25 cellular contexts compared by ENCODE assay signal in genomic region chr20:38963745-38964144, GRCh38. TPM values are rescaled to one million over a fixed set of nuclear protein-coding genes. Genes with fewer than 3 reads are reported as not detected.
A peak's percentile ranks its signal among the peaks of the same experiment; 100 is the strongest.
DNase-seq lines count a peak whose midpoint lies in the region; ATAC-seq, FAIRE-seq and TF ChIP-seq lines count a peak whose summit lies in the region.
"Had no signal": no experiment of that assay in that cellular context is flagged by ENCODE, and none has a peak within 500 bp of the region (broad histone marks: within the 10 kb centered on the region; RNA-seq: fewer than 3 reads in every experiment).

No MANE protein-coding gene starts in this region.

- POLR2A ChIA-PET in HepG2 (lab: Yijun Ruan, JAX) (interaction anchor here (1.4 to 1.9 kb wide), 2 partner anchors 8 to 38 kb away, joined by 4 to 6 read pairs; partner anchors contain the start of gene FAM83D), PC-3 (lab: Charles Lee; ENCODE audit: unreplicated experiment) (no interaction called here)

- no peaks in the 10 kb centered on the region; a peak in 1 of 5 replicates for H3K27me3 ChIP-seq in HepG2 (ENCODE audit: control insufficient read depth in 1 of 2, insufficient read depth in 2 of 2, low read length in 2 of 2)
- no peaks in the 10 kb centered on the region for H3K27me3 ChIP-seq in right lobe of liver
- no peaks in the 10 kb centered on the region for H3K27me3 ChIP-seq in PC-3 (ENCODE audit: low read length)
- no peaks in the 10 kb centered on the region for H3K27me3 ChIP-seq in endocrine pancreas (ENCODE audit: control insufficient read depth, insufficient read depth, low read length)
- H3K27me3 ChIP-seq in smooth muscle cell (ENCODE audit: low read depth) = no peaks in the 10 kb centered on the region
- H3K27me3 ChIP-seq in dorsolateral prefrontal cortex = no peaks in the 10 kb centered on the region
- H3K27me3 ChIP-seq: body of pancreas, gastroesophageal sphincter, transverse colon had no signal

- H3K4me3 ChIP-seq in HepG2 (replicated peaks in 1 of 3; ENCODE audit: insufficient read depth in 1 of 3, low read depth in 2 of 3, low read length in 3 of 3) (peak overlapping the region in 1 of 3 experiments; percentile 86; a peak in 2 of 6 replicates), right lobe of liver (no peak overlapping the region), PC-3 (ENCODE audit: low read length) (peak overlapping the region; percentile 91; the same call in 1 of the 2 replicates), endocrine pancreas (ENCODE audit: control insufficient read depth, insufficient read depth, low read length) (peak overlapping the region; percentile 77), smooth muscle cell (no peak overlapping the region), dorsolateral prefrontal cortex (peak overlapping the region in 3 of 59 donors; percentile 91 to 98 (median 98))
- H3K4me3 ChIP-seq: body of pancreas had no signal

- no peaks in the 10 kb centered on the region for H3K9me2 ChIP-seq in PC-3 (replicated peaks; ENCODE audit: low read length)

- DNase-seq in HepG2 (ENCODE audit: low spot score) = no peak
- DNase-seq in right lobe of liver = no peak
- DNase-seq in PC-3 = no peak
- no peak for DNase-seq in smooth muscle cell (lab: John Stamatoyannopoulos, UW; ENCODE audit: unreplicated experiment)
- no peak for DNase-seq in NCI-H187 (lab: John Stamatoyannopoulos, UW)
- DNase-seq in dorsolateral prefrontal cortex = no peak
- DNase-seq: activated CD4-positive, alpha-beta T cell treated with anti-CD3 and anti-CD28 coated beads for 4 hours; activated naive CD8-positive, alpha-beta T cell treated with anti-CD3 and anti-CD28 coated beads, Interleukin-2, amount 10 ng/mL, durations not matched to agents 7 days and 5 days; body of pancreas; DMS 273 treated with DMSO at 0.1 percent for 48 hours; effector CD8-positive, alpha-beta T cell; GDM1; H9; hypothalamus; MV-4-11; NCI-H1694 treated with DMSO at 0.1 percent for 48 hours; stimulated activated CD4-positive, alpha-beta T cell treated with anti-CD3 and anti-CD28 coated beads, Interleukin-4, amount 100 ng/mL, for 4 hours; stimulated activated naive CD8-positive, alpha-beta T cell treated with anti-CD3 and anti-CD28 coated beads, Interleukin-15, Interleukin-2, amounts not matched to agents 100 U/mL and 50 U/mL, for 24 hours; transverse colon had no signal

- H3K9me3 ChIP-seq in HepG2 (ENCODE audit: low read length) = no peaks in the 10 kb centered on the region
- no peaks in the 10 kb centered on the region for H3K9me3 ChIP-seq in right lobe of liver
- H3K9me3 ChIP-seq in PC-3 (ENCODE audit: low read length) = no peaks in the 10 kb centered on the region
- no peaks in the 10 kb centered on the region for H3K9me3 ChIP-seq in endocrine pancreas (ENCODE audit: control insufficient read depth, low read length)
- no peaks in the 10 kb centered on the region for H3K9me3 ChIP-seq in smooth muscle cell (replicated peaks; ENCODE audit: low read depth)
- H3K9me3 ChIP-seq: body of pancreas, gastroesophageal sphincter, transverse colon had no signal

- H3K27ac ChIP-seq in HepG2 (ENCODE audit: extremely low read length, insufficient read depth, low read length) (no peak overlapping the region), right lobe of liver (no peak overlapping the region), PC-3 (ENCODE audit: low read length) (no peak overlapping the region), smooth muscle cell (ENCODE audit: low read depth) (no peak overlapping the region), dorsolateral prefrontal cortex (no peak overlapping the region)
- H3K27ac ChIP-seq: body of pancreas, C4-2B had no signal

- FAIRE-seq in HepG2 (lab: Jason Lieb, UNC) = no peak
- FAIRE-seq: keratinocyte had no signal

- peaks cover 51% of the 10 kb centered on the region for H3K79me2 ChIP-seq in HepG2 (ENCODE audit: insufficient read depth, low read length)
- H3K79me2 ChIP-seq in PC-3 (ENCODE audit: low read length) = peaks cover 55% of the 10 kb centered on the region
- peaks cover 26% of the 10 kb centered on the region for H3K79me2 ChIP-seq in smooth muscle cell (ENCODE audit: low read depth)

- H3K4me2 ChIP-seq in HepG2 (ENCODE audit: low read depth, low read length) (peak overlapping the region; percentile 72), PC-3 (ENCODE audit: low read length) (peak overlapping the region; percentile 88), smooth muscle cell (peak overlapping the region; percentile 97)

- H3K36me3 ChIP-seq in HepG2 (replicated peaks in 1 of 2; ENCODE audit: control insufficient read depth in 1 of 2, insufficient read depth in 2 of 2, low read length in 2 of 2) (peaks cover 1 to 11% of the 10 kb centered on the region in 2 experiments; a peak in 3 of 5 replicates), right lobe of liver (no peaks in the 10 kb centered on the region), PC-3 (ENCODE audit: low read depth, low read length) (no peaks in the 10 kb centered on the region), endocrine pancreas (ENCODE audit: control insufficient read depth, insufficient read depth, low read length) (no peaks in the 10 kb centered on the region), smooth muscle cell (ENCODE audit: low read depth) (no peaks in the 10 kb centered on the region)
- H3K36me3 ChIP-seq: gastroesophageal sphincter, transverse colon had no signal

- H2AFZ ChIP-seq in HepG2 (ENCODE audit: low read length) (no peak overlapping the region), PC-3 (ENCODE audit: low read length) (no peak overlapping the region), smooth muscle cell (ENCODE audit: low read depth) (no peak overlapping the region)

- no peaks in the 10 kb centered on the region for H3F3A ChIP-seq in PC-3 (ENCODE audit: low read length, unreplicated experiment)
- no peaks in the 10 kb centered on the region for H3F3A ChIP-seq in smooth muscle cell (ENCODE audit: low read depth)

- H3K9ac ChIP-seq in HepG2 (ENCODE audit: insufficient read depth, low read depth, low read length) (no peak overlapping the region), PC-3 (ENCODE audit: low read length) (no peak overlapping the region), endocrine pancreas (ENCODE audit: control insufficient read depth, insufficient read depth, low read length) (no peak overlapping the region), smooth muscle cell (ENCODE audit: low read depth) (no peak overlapping the region)

- in situ Hi-C loops in HepG2 (cut with HindIII; ENCODE audit: extremely low pct_ligation_motif_present, low pct_unique_long_range_greater_than_20kb) = no loop called here

- CTCF ChIA-PET in HepG2 (lab: Yijun Ruan, JAX; ENCODE audit: low intra/inter-chr PET ratio, low total read pairs) = no interaction called here
- CTCF ChIA-PET in PC-3 (lab: Charles Lee) = no interaction called here

- no peak for TF ChIP-seq RAD21 in HepG2 (CRISPR knock-in tag; IDR thresholded peaks at IDR 0.05)

- ATAC-seq in HepG2 = no peak
- no peak for ATAC-seq in right lobe of liver
- no peak for ATAC-seq in PC-3
- no peak for ATAC-seq in GM19397 (IDR thresholded peaks at IDR 0.05; ENCODE audit: unreplicated experiment)
- ATAC-seq: body of pancreas; gastroesophageal sphincter; Right ventricle myocardium inferior; stimulated activated naive CD8-positive, alpha-beta T cell treated with anti-CD3 and anti-CD28 coated beads, Interleukin-15, Interleukin-2, amounts not matched to agents 100 U/mL and 50 U/mL, for 24 hours had no signal

- TF ChIP-seq EP300 in HepG2 (IDR thresholded peaks at IDR 0.05; ENCODE audit: low read depth in 2 of 2, low read length in 2 of 2) (no peak), HepG2 (CRISPR knock-in tag; IDR thresholded peaks at IDR 0.05; ENCODE audit: borderline replicate concordance) (no peak)

- H4K20me1 ChIP-seq in HepG2 (ENCODE audit: insufficient read depth, low read length) = no peaks in the 10 kb centered on the region
- H4K20me1 ChIP-seq in PC-3 (ENCODE audit: low read length) = no peaks in the 10 kb centered on the region
- peaks cover 4% of the 10 kb centered on the region for H4K20me1 ChIP-seq in smooth muscle cell (ENCODE audit: low read depth)

- intact Hi-C loops in HepG2 (cut with micrococcal nuclease; ENCODE audit: unreplicated experiment) (loop anchor here (5.0 to 10.0 kb wide), 2 partner anchors 49 to 81 kb away; no protein-coding TSS in a partner anchor), right lobe of liver (cut with DNase I) (no loop called here), PC-3 (cut with micrococcal nuclease) (no loop called here), dorsolateral prefrontal cortex (cut with DNase I) (loop anchor here (5.0 kb wide), 2 partner anchors 36 to 316 kb away; partner anchors contain the start of gene FAM83D (in 1 of the 2))

- H3K4me1 ChIP-seq in HepG2 (ENCODE audit: insufficient read depth, low read length) (peaks cover 35% of the 10 kb centered on the region), right lobe of liver (peaks cover 0 to 15% (median 5%) of the 10 kb centered on the region in 4 donors), PC-3 (ENCODE audit: insufficient read depth, low read length) (peaks cover 18% of the 10 kb centered on the region), endocrine pancreas (ENCODE audit: control insufficient read depth, insufficient read depth, low read length) (peaks cover 8% of the 10 kb centered on the region), smooth muscle cell (ENCODE audit: low read depth) (peaks cover 13% of the 10 kb centered on the region)

- TF ChIP-seq POLR2A in HepG2 (IDR thresholded peaks at IDR 0.05; ENCODE audit: insufficient read depth in 1 of 2, low read depth in 2 of 2, low read length in 2 of 2) (no peak), right lobe of liver (IDR thresholded peaks at IDR 0.05) (no peak)

- BruUV-seq in HepG2 (replicated peaks; lab: Mats Ljungman, UMichigan) (no TSS peak), PC-3 (replicated peaks; lab: Mats Ljungman, UMichigan) (no TSS peak)

- TF ChIP-seq CTCF in HepG2 (CRISPR knock-in tag; IDR thresholded peaks at IDR 0.05) (no peak), right lobe of liver (IDR thresholded peaks at IDR 0.05) (no peak), PC-3 (conservative IDR thresholded peaks at IDR 0.05; ENCODE audit: low read depth, low read length) (no peak), smooth muscle cell (IDR thresholded peaks at IDR 0.05; ENCODE audit: borderline replicate concordance, insufficient read depth, poor library complexity, severe bottlenecking) (no peak), dorsolateral prefrontal cortex (IDR thresholded peaks at IDR 0.05 in 54 of 56, conservative IDR thresholded peaks at IDR 0.05 in 2 of 56; ENCODE audit: low read depth in 1 of 56, partially characterized antibody in 56 of 56) (no peak)

RNA-seq across cellular contexts. Expression of gene DHX35, which starts 1.6 kb away (rescaled TPM):
- total RNA-seq in HepG2 (2016; rRNA removed; fragmentation: Illumina TruSeq; extraction: Trizol) (28.7 and 30.4 TPM in 2 replicates), right lobe of liver (1 to 10 TPM; 3.2 to 7.5 (median 4.8) TPM), PC-3 (2014; rRNA removed) (10.1 and 12.0 TPM in 2 replicates), smooth muscle cell (9.5 and 10.7 TPM in 2 replicates), dorsolateral prefrontal cortex (10 to 100 TPM in 118 of 120 experiments, 1 to 10 TPM in 2; 7.4 to 19.8 (median 13.7) TPM)
- total RNA-seq in HepG2 (2016; cell fraction: cytosol; rRNA removed; fragmentation: Illumina TruSeq; extraction: Trizol; ENCODE audit: low read depth) = 5.2 and 6.7 TPM in 2 replicates
- total RNA-seq in HepG2 (2016; cell fraction: insoluble cytoplasmic fraction; rRNA removed; fragmentation: Illumina TruSeq; extraction: Trizol) = 29.9 and 33.4 TPM in 2 replicates
- 8.6 and 10.5 TPM in 2 replicates for total RNA-seq in HepG2 (2016; cell fraction: membrane; rRNA removed; fragmentation: Illumina TruSeq; extraction: Trizol)
- total RNA-seq in HepG2 (2016; cell fraction: nucleus; rRNA removed; fragmentation: Illumina TruSeq; extraction: Trizol) = 35.4 and 36.9 TPM in 2 replicates
- polyA plus RNA-seq in HepG2 (2011; rRNA removed) (25.8 and 26.2 TPM in 2 replicates), smooth muscle cell (4.1 and 4.5 TPM in 2 replicates)
- polyA plus RNA-seq in HepG2 (2011; cell fraction: cytosol; rRNA removed) = 18.8 and 19.6 TPM in 2 replicates
- 58.1 and 67.7 TPM in 2 replicates for polyA plus RNA-seq in HepG2 (2011; cell fraction: nucleus; rRNA removed)
- 11.8 and 14.5 TPM in 2 replicates for polyA plus RNA-seq in HepG2 (2012)
- 1.6 and 1.8 TPM in 2 replicates for polyA plus RNA-seq in HepG2 (2016; cell fraction: cytosol; fragmentation: Illumina TruSeq; extraction: Trizol; ENCODE audit: low read depth)
- polyA plus RNA-seq in HepG2 (2016; cell fraction: insoluble cytoplasmic fraction; fragmentation: Illumina TruSeq; extraction: Trizol; ENCODE audit: low read depth) = 24.2 and 25.5 TPM in 2 replicates
- polyA plus RNA-seq in HepG2 (2016; cell fraction: membrane; fragmentation: Illumina TruSeq; extraction: Trizol; ENCODE audit: low read depth) = 4.9 TPM in 2 replicates
- polyA plus RNA-seq in HepG2 (2016; cell fraction: nucleus; fragmentation: Illumina TruSeq; extraction: Trizol; ENCODE audit: insufficient read depth, low read depth) = 45.4 and 47.2 TPM in 2 replicates
- polyA minus RNA-seq in HepG2 (2011; rRNA and poly(A)+ RNA removed; ENCODE audit: low replicate concordance) = 25.6 and 28.7 TPM in 2 replicates
- 10.4 and 11.8 TPM in 2 replicates for polyA minus RNA-seq in HepG2 (2011; cell fraction: cytosol; rRNA and poly(A)+ RNA removed)
- polyA minus RNA-seq in HepG2 (2011; cell fraction: nucleus; rRNA and poly(A)+ RNA removed) = 46.6 and 48.2 TPM in 2 replicates

RNA-seq across cellular contexts. Expression of gene FAM83D, which starts 37.5 kb away (rescaled TPM):
- total RNA-seq in HepG2 (2016; rRNA removed; fragmentation: Illumina TruSeq; extraction: Trizol) (64.0 and 76.5 TPM in 2 replicates), right lobe of liver (1 to 10 TPM in 4 of 6 experiments, under 1 TPM in 2; 0.83 to 3.3 (median 1.7) TPM), PC-3 (2014; rRNA removed) (69.6 and 81.4 TPM in 2 replicates), smooth muscle cell (4.8 and 10.7 TPM in 2 replicates), dorsolateral prefrontal cortex (1 to 10 TPM in 119 of 120 experiments, under 1 TPM in 1; 0.95 to 5.1 (median 2.4) TPM)
- total RNA-seq in HepG2 (2016; cell fraction: cytosol; rRNA removed; fragmentation: Illumina TruSeq; extraction: Trizol; ENCODE audit: low read depth) = 7.7 and 8.1 TPM in 2 replicates
- 64.0 and 71.6 TPM in 2 replicates for total RNA-seq in HepG2 (2016; cell fraction: insoluble cytoplasmic fraction; rRNA removed; fragmentation: Illumina TruSeq; extraction: Trizol)
- 21.2 and 23.0 TPM in 2 replicates for total RNA-seq in HepG2 (2016; cell fraction: membrane; rRNA removed; fragmentation: Illumina TruSeq; extraction: Trizol)
- total RNA-seq in HepG2 (2016; cell fraction: nucleus; rRNA removed; fragmentation: Illumina TruSeq; extraction: Trizol) = 31.3 and 37.7 TPM in 2 replicates
- polyA plus RNA-seq in HepG2 (2011; rRNA removed) (26.7 and 51.4 TPM in 2 replicates), smooth muscle cell (3.4 and 5.7 TPM in 2 replicates)
- 28.2 and 38.6 TPM in 2 replicates for polyA plus RNA-seq in HepG2 (2011; cell fraction: cytosol; rRNA removed)
- polyA plus RNA-seq in HepG2 (2011; cell fraction: nucleus; rRNA removed) = 23.7 and 42.3 TPM in 2 replicates
- polyA plus RNA-seq in HepG2 (2012) = 13.4 and 27.1 TPM in 2 replicates
- 3.9 and 4.0 TPM in 2 replicates for polyA plus RNA-seq in HepG2 (2016; cell fraction: cytosol; fragmentation: Illumina TruSeq; extraction: Trizol; ENCODE audit: low read depth)
- polyA plus RNA-seq in HepG2 (2016; cell fraction: insoluble cytoplasmic fraction; fragmentation: Illumina TruSeq; extraction: Trizol; ENCODE audit: low read depth) = 80.4 and 80.8 TPM in 2 replicates
- 11.5 and 12.2 TPM in 2 replicates for polyA plus RNA-seq in HepG2 (2016; cell fraction: membrane; fragmentation: Illumina TruSeq; extraction: Trizol; ENCODE audit: low read depth)
- 61.5 and 62.0 TPM in 2 replicates for polyA plus RNA-seq in HepG2 (2016; cell fraction: nucleus; fragmentation: Illumina TruSeq; extraction: Trizol; ENCODE audit: insufficient read depth, low read depth)
- polyA minus RNA-seq in HepG2 (2011; rRNA and poly(A)+ RNA removed; ENCODE audit: low replicate concordance) = 42.3 and 93.4 TPM in 2 replicates
- 16.7 and 27.9 TPM in 2 replicates for polyA minus RNA-seq in HepG2 (2011; cell fraction: cytosol; rRNA and poly(A)+ RNA removed)
- polyA minus RNA-seq in HepG2 (2011; cell fraction: nucleus; rRNA and poly(A)+ RNA removed) = 19.5 and 32.3 TPM in 2 replicates

Comparison
In these comparisons a context has a peak if more than half of its experiments do, and no peak if none do; other contexts are left out.
1. intact Hi-C loops: an anchor here in HepG2 (5.0 to 10.0 kb wide) and dorsolateral prefrontal cortex (5.0 kb wide); none called in right lobe of liver and PC-3.
2. H3K4me3 ChIP-seq: peak in PC-3 (single experiment) and endocrine pancreas (single experiment); none in right lobe of liver (0 of 3) and smooth muscle cell (single experiment).
3. Peak in every context shown above with its lines, with median percentiles within 50 percentile points of each other: H3K4me2 ChIP-seq.